Comparison of ENCODE assay signal across 19 cellular contexts in genomic region chr17:15307686-15308085, GRCh38. TPM values are rescaled to one million over a fixed set of nuclear protein-coding genes. Genes with fewer than 3 reads are reported as not detected.
A peak's percentile ranks its signal among the peaks of the same experiment; 100 is the strongest.
DNase-seq lines count a peak whose midpoint lies in the region; FAIRE-seq and TF ChIP-seq lines count a peak whose summit lies in the region.
"Had no signal": no experiment of that assay in that cellular context is flagged by ENCODE, and none has a peak within 500 bp of the region (broad histone marks: within the 10 kb centered on the region; RNA-seq: fewer than 3 reads in every experiment).

No MANE protein-coding gene starts in this region.

- H3K9me3 ChIP-seq in mesenchymal stem cell (ENCODE audit: control insufficient read depth, low read length) = peaks cover 4% of the 10 kb centered on the region
- no peaks in the 10 kb centered on the region for H3K9me3 ChIP-seq in sigmoid colon

- no peak overlapping the region for H2AFZ ChIP-seq in mesenchymal stem cell (ENCODE audit: low read depth, low read length)
- H2AFZ ChIP-seq: GM23338, PC-9 had no signal

- no peak overlapping the region for H4K8ac ChIP-seq in mesenchymal stem cell (ENCODE audit: low read length)

- no peak overlapping the region for H3K27ac Mint-ChIP-seq in T-helper 2 cell treated with Interferon-gamma antibody and Interleukin-4, amounts not matched to agents 5 μg/mL and 100 μg/mL, for 36 hours
- H3K27ac Mint-ChIP-seq: CD14-positive monocyte, GM23338 had no signal

- no peaks in the 10 kb centered on the region for H3K79me1 ChIP-seq in mesenchymal stem cell (replicated peaks; ENCODE audit: low read length, poor library complexity, severe bottlenecking)

- H2BK12ac ChIP-seq in mesenchymal stem cell (ENCODE audit: low read length in 2 of 2) = no peak overlapping the region

- no peak overlapping the region for H3K18ac ChIP-seq in mesenchymal stem cell (ENCODE audit: low read depth in 1 of 2, low read length in 2 of 2)

- peak; percentile 87 to 95 (median 90) for TF ChIP-seq EP300 in sigmoid colon (IDR thresholded peaks at IDR 0.05)

- no peaks in the 10 kb centered on the region for H3K4me1 Mint-ChIP-seq in T-helper 2 cell treated with Interferon-gamma antibody and Interleukin-4, amounts not matched to agents 5 μg/mL and 100 μg/mL, for 36 hours (ENCODE audit: low read depth)
- H3K4me1 Mint-ChIP-seq: CD14-positive monocyte had no signal

- H3K4me3 ChIP-seq in fibroblast of the aortic adventitia (ENCODE audit: low read depth, low read length) (no peak overlapping the region), mesenchymal stem cell (ENCODE audit: insufficient read depth in 1 of 2, low read depth in 1 of 2, low read length in 2 of 2) (no peak overlapping the region), sigmoid colon (no peak overlapping the region)
- H3K4me3 ChIP-seq: GM23338, PC-9 had no signal

- FAIRE-seq in HTR-8/SVneo (lab: Jason Lieb, UNC) = peak; percentile 59
- FAIRE-seq: A204.1, GM12892 had no signal

- no peak overlapping the region for H3K14ac ChIP-seq in mesenchymal stem cell (ENCODE audit: low read length in 2 of 2)

- no peaks in the 10 kb centered on the region for H3K36me3 Mint-ChIP-seq in T-helper 2 cell treated with Interferon-gamma antibody and Interleukin-4, amounts not matched to agents 5 μg/mL and 100 μg/mL, for 36 hours (ENCODE audit: low read depth)
- H3K36me3 Mint-ChIP-seq: CD14-positive monocyte had no signal

- intact Hi-C loops in sigmoid colon (cut with DNase I) = loop anchor here (1.0 to 5.0 kb wide), 6 partner anchors 33 to 150 kb away; partner anchors contain the start of gene TEKT3

- no peaks in the 10 kb centered on the region for H3K9me3 Mint-ChIP-seq in T-helper 2 cell treated with Interferon-gamma antibody and Interleukin-4, amounts not matched to agents 5 μg/mL and 100 μg/mL, for 36 hours
- H3K9me3 Mint-ChIP-seq: GM23338 had no signal

- no peak overlapping the region for H3K4me3 Mint-ChIP-seq in T-helper 2 cell treated with Interferon-gamma antibody and Interleukin-4, amounts not matched to agents 5 μg/mL and 100 μg/mL, for 36 hours
- H3K4me3 Mint-ChIP-seq: CD14-positive monocyte, GM23338 had no signal

- no peak overlapping the region for H3K4me2 ChIP-seq in mesenchymal stem cell (ENCODE audit: low read length, poor library complexity, severe bottlenecking)
- H3K4me2 ChIP-seq: GM23338, PC-9 had no signal

- TF ChIP-seq CTCF in fibroblast of the aortic adventitia (IDR thresholded peaks at IDR 0.05; ENCODE audit: insufficient read depth, low read length) (no peak), sigmoid colon (IDR thresholded peaks at IDR 0.05) (no peak)

- no peak overlapping the region for H2BK15ac ChIP-seq in mesenchymal stem cell (ENCODE audit: low read depth, poor library complexity, severe bottlenecking)

- H3K4me1 ChIP-seq in mesenchymal stem cell (ENCODE audit: control insufficient read depth, insufficient read depth, low read depth, low read length) (peaks cover 3% of the 10 kb centered on the region), sigmoid colon (peaks cover 3 to 63% (median 55%) of the 10 kb centered on the region in 4 donors)

- no peak for TF ChIP-seq POLR2A in sigmoid colon (IDR thresholded peaks at IDR 0.05)

- H3K27me3 Mint-ChIP-seq in T-helper 2 cell treated with Interferon-gamma antibody and Interleukin-4, amounts not matched to agents 5 μg/mL and 100 μg/mL, for 36 hours (ENCODE audit: low read depth) = no peaks in the 10 kb centered on the region

- H2BK5ac ChIP-seq in mesenchymal stem cell (ENCODE audit: low read depth, low read length, poor library complexity, severe bottlenecking) = no peak overlapping the region

- no peak overlapping the region for H3K23ac ChIP-seq in mesenchymal stem cell (ENCODE audit: low read length in 2 of 2)

- no peak overlapping the region for H4K91ac ChIP-seq in mesenchymal stem cell (ENCODE audit: low read length)

- no peak for DNase-seq in HTR-8/SVneo (ENCODE audit: insufficient read length, low spot score)
- peak; percentile 31 for DNase-seq in fibroblast of the aortic adventitia (ENCODE audit: low read depth)
- DNase-seq in mesenchymal stem cell = peak; percentile 30
- DNase-seq in sigmoid colon = peak; percentile 90
- DNase-seq in stimulated activated CD8-positive, alpha-beta memory T cell treated with anti-CD3 and anti-CD28 coated beads, Interleukin-4, amount 100 ng/mL, for 48 hours = no peak
- DNase-seq in DMS79 treated with DMSO at 0.1 percent for 48 hours (lab: John Stamatoyannopoulos, UW) = no peak
- DNase-seq in activated T-cell treated with anti-CD3 and anti-CD28 coated beads, Interleukin-2, amount 50 U/mL, for 48 hours = no peak
- no peak for DNase-seq in T-helper 2 cell treated with Interferon-gamma antibody and Interleukin-4, amounts not matched to agents 5 μg/mL and 100 μg/mL, for 36 hours (ENCODE audit: low spot score)
- DNase-seq: AML-193, KG1, NCI-H1436, NCI-H2029 treated with DMSO at 0.1 percent for 48 hours, NCI-H510A treated with DMSO at 0.1 percent for 48 hours, NCI-H82, PC-9 had no signal

- H3K4ac ChIP-seq in mesenchymal stem cell (ENCODE audit: low read depth in 1 of 2, low read length in 2 of 2) = no peak overlapping the region

- H3K27me3 ChIP-seq in mesenchymal stem cell (ENCODE audit: control insufficient read depth in 1 of 2, insufficient read depth in 1 of 2, low read length in 2 of 2) (no peaks in the 10 kb centered on the region), sigmoid colon (no peaks in the 10 kb centered on the region)

- no peak overlapping the region for H3K9ac ChIP-seq in mesenchymal stem cell (ENCODE audit: low read length)

- 98% methylated on average over 3 of the region's 6 CpGs for WGBS in mesenchymal stem cell
- WGBS in sigmoid colon, 2 donors = 68 to 70% methylated on average over 6 of the region's 6 CpGs

- H3K36me3 ChIP-seq in mesenchymal stem cell (ENCODE audit: control insufficient read depth in 1 of 2, insufficient read depth in 2 of 2, low read depth in 1 of 2, low read length in 2 of 2) (no peaks in the 10 kb centered on the region), sigmoid colon (no peaks in the 10 kb centered on the region)

- no peak overlapping the region for H2AK5ac ChIP-seq in mesenchymal stem cell (ENCODE audit: low read length, severe bottlenecking)

- no peak overlapping the region for H2BK120ac ChIP-seq in mesenchymal stem cell (ENCODE audit: low read depth, low read length)

- H3K27ac ChIP-seq in mesenchymal stem cell (ENCODE audit: low read length, poor library complexity, severe bottlenecking) (no peak overlapping the region), sigmoid colon (peak overlapping the region in 3 of 4 donors; percentile 68 to 78 (median 73))
- H3K27ac ChIP-seq: PC-9 had no signal

RNA-seq across cellular contexts. Expression of gene TEKT3, which starts 33.7 kb away (rescaled TPM):
- total RNA-seq in fibroblast of the aortic adventitia (ENCODE audit: low replicate concordance) (0.63 TPM in 1 of 2 replicates, not detected in the other), sigmoid colon (1 to 10 TPM in 1 of 4 donors, not detected in 3; 1.8 TPM)
- polyA plus RNA-seq in mesenchymal stem cell (2013, experiment 1 of 2) = 0.73 TPM
- polyA plus RNA-seq in mesenchymal stem cell (2013, experiment 2 of 2) = 1.1 TPM
- under 1 TPM in 1 of 3 donors, not detected in 2; 0.26 TPM for polyA plus RNA-seq in sigmoid colon
- total RNA-seq: PC-9 had no signal
- polyA plus RNA-seq: CD14-positive monocyte had no signal

RNA-seq across cellular contexts. Expression of gene PMP22, which starts 42.6 kb away (rescaled TPM):
- 111 and 115 TPM in 2 replicates for total RNA-seq in fibroblast of the aortic adventitia (ENCODE audit: low replicate concordance)
- 74.0 TPM for polyA plus RNA-seq in mesenchymal stem cell (2013, experiment 1 of 2)
- polyA plus RNA-seq in mesenchymal stem cell (2013, experiment 2 of 2) = 79.1 TPM
- 100 to 1,000 TPM; 125 to 350 (median 199) TPM for total RNA-seq in sigmoid colon
- polyA plus RNA-seq in sigmoid colon = 10 to 100 TPM; 25.2 to 48.9 (median 38.4) TPM

Comparison
In these comparisons a context has a peak if more than half of its experiments do, and no peak if none do; other contexts are left out.
1. DNase-seq: peak in fibroblast of the aortic adventitia (single experiment), mesenchymal stem cell (single experiment) and sigmoid colon (single experiment); none in HTR-8/SVneo (single experiment), stimulated activated CD8-positive, alpha-beta memory T cell treated with anti-CD3 and anti-CD28 coated beads, Interleukin-4, amount 100 ng/mL, for 48 hours (single experiment), DMS79 treated with DMSO at 0.1 percent for 48 hours (single experiment), activated T-cell treated with anti-CD3 and anti-CD28 coated beads, Interleukin-2, amount 50 U/mL, for 48 hours (0 of 2) and T-helper 2 cell treated with Interferon-gamma antibody and Interleukin-4, amounts not matched to agents 5 μg/mL and 100 μg/mL, for 36 hours (single experiment).